14 cellular contexts compared by ENCODE assay signal in the genomic region with DNA sequence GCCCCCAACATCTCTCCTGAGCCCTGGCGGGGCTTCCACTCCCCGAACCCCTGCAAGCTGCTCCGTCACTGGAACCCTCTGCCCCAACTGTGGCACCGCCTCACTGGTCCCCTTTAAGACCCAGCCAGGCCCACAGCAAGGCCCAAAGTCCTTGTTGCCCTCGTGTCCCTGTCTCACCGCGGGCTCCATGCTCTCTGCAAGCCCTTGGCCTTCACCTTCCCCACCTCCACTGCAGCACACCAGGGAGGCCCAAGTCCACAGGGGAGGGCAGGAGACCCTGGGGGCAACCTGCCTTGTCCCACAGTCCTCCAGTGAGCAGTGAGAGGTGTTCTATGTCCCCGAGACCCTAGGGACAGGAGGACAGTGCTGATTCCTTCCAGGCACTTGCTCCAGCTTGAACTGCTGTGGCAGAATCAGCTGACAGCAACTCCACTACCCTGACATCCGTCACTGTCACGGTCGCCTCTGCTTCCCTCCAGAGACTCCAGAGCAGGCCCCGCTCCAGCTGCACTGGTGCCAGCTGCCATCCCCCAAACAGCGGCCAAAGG.
DNase-seq lines count a peak whose midpoint lies in the region; ATAC-seq, FAIRE-seq and TF ChIP-seq lines count a peak whose summit lies in the region.
"Had no signal": no experiment of that assay in that cellular context is flagged by ENCODE, and none has a peak within 500 bp of the region (broad histone marks: within the 10 kb centered on the region; RNA-seq: fewer than 3 reads in every experiment).

No MANE protein-coding gene starts in this region.

- H3K27ac Mint-ChIP-seq in brain: peak overlapping the region; percentile 70 to 98 (median 79)
- H3K27ac Mint-ChIP-seq in type B pancreatic cell: peak overlapping the region; percentile 78
- H3K27ac Mint-ChIP-seq: activated naive CD4-positive, alpha-beta T cell treated with anti-CD3 and anti-CD28 coated beads, Interleukin-2, amount 10 ng/mL, durations not matched to agents 7 days and 5 days had no signal

- H3K27ac ChIP-seq in testis: no peak overlapping the region

- H3K36me3 Mint-ChIP-seq in brain (peaks cover 16% of the 10 kb centered on the region), type B pancreatic cell (peaks cover 7% of the 10 kb centered on the region)
- H3K36me3 Mint-ChIP-seq: activated naive CD4-positive, alpha-beta T cell treated with anti-CD3 and anti-CD28 coated beads, Interleukin-2, amount 10 ng/mL, durations not matched to agents 7 days and 5 days had no signal

- H3K36me3 ChIP-seq in testis (ENCODE audit: low read depth, missing control alignments): no peaks in the 10 kb centered on the region

- H3K9me3 Mint-ChIP-seq in brain: no peaks in the 10 kb centered on the region
- H3K9me3 Mint-ChIP-seq in type B pancreatic cell: no peaks in the 10 kb centered on the region
- H3K9me3 Mint-ChIP-seq: activated naive CD4-positive, alpha-beta T cell treated with anti-CD3 and anti-CD28 coated beads, Interleukin-2, amount 10 ng/mL, durations not matched to agents 7 days and 5 days had no signal

- WGBS in testis, 2 donors: 82 to 94% methylated on average over 7 to 13 of the region's 13 CpGs

- DNase-seq in NCI-H82 (lab: John Stamatoyannopoulos, UW) (peak; percentile 19), NCI-H82 treated with DMSO at 0.1 percent for 48 hours (lab: John Stamatoyannopoulos, UW; ENCODE audit: unreplicated experiment) (no peak), left kidney (ENCODE audit: low read depth, low spot score) (peak; percentile 65), type B pancreatic cell (ENCODE audit: extremely low spot score, unreplicated experiment) (no peak), testis (no peak), HTR-8/SVneo (ENCODE audit: insufficient read length, low spot score) (no peak)
- DNase-seq: 8988T; activated naive CD4-positive, alpha-beta T cell treated with anti-CD3 and anti-CD28 coated beads, Interleukin-2, amount 10 ng/mL, durations not matched to agents 7 days and 5 days; CD4-positive, alpha-beta memory T cell; stimulated activated naive CD4-positive, alpha-beta T cell had no signal

- H3K4me1 Mint-ChIP-seq in brain: peaks cover 46% of the 10 kb centered on the region
- H3K4me1 Mint-ChIP-seq in type B pancreatic cell (ENCODE audit: unreplicated experiment): peaks cover 46% of the 10 kb centered on the region

- FAIRE-seq in HTR-8/SVneo (lab: Jason Lieb, UNC): no peak
- FAIRE-seq: GM12892 had no signal

- no peak for TF ChIP-seq POLR2A in testis (IDR thresholded peaks at IDR 0.05)

- TF ChIP-seq CTCF in brain (conservative IDR thresholded peaks at IDR 0.05) (no peak), type B pancreatic cell (conservative IDR thresholded peaks at IDR 0.05) (no peak), testis (IDR thresholded peaks at IDR 0.05) (no peak)

- H3K4me3 ChIP-seq in testis: no peak overlapping the region
- H3K4me3 ChIP-seq: lung had no signal

- intact Hi-C loops in testis (cut with DNase I; ENCODE audit: low total_unique reads): no loop called here

- H3K4me1 ChIP-seq in testis: peaks cover 9% of the 10 kb centered on the region

- H3K27me3 ChIP-seq in testis: no peaks in the 10 kb centered on the region

- no peak for ATAC-seq in GM21423 (IDR thresholded peaks at IDR 0.05; ENCODE audit: unreplicated experiment)

- peak overlapping the region in 2 of 5 experiments; percentile 2 to 39 for H3K4me3 Mint-ChIP-seq in brain
- H3K4me3 Mint-ChIP-seq in type B pancreatic cell: peak overlapping the region; percentile 22
- H3K4me3 Mint-ChIP-seq: activated naive CD4-positive, alpha-beta T cell treated with anti-CD3 and anti-CD28 coated beads, Interleukin-2, amount 10 ng/mL, durations not matched to agents 7 days and 5 days; CD4-positive, alpha-beta memory T cell had no signal

- no peaks in the 10 kb centered on the region for H3K27me3 Mint-ChIP-seq in brain
- H3K27me3 Mint-ChIP-seq in type B pancreatic cell: no peaks in the 10 kb centered on the region
- H3K27me3 Mint-ChIP-seq: CD4-positive, alpha-beta memory T cell had no signal

- no peaks in the 10 kb centered on the region for H3K9me3 ChIP-seq in testis

Comparison
In these comparisons a context has a peak if more than half of its experiments do, and no peak if none do; other contexts are left out.
1. DNase-seq: peak in NCI-H82 (single experiment) and left kidney (single experiment); none in NCI-H82 treated with DMSO at 0.1 percent for 48 hours (single experiment), type B pancreatic cell (single experiment), testis (single experiment) and HTR-8/SVneo (single experiment).